ENCODE assay signal across 21 cellular contexts in genomic region chr3:52178537-52178936, GRCh38. TPM values are rescaled to one million over a fixed set of nuclear protein-coding genes. Genes with fewer than 3 reads are reported as not detected.
"Had no signal": no experiment of that assay in that cellular context is flagged by ENCODE, and none has a peak within 500 bp of the region (broad histone marks: within the 10 kb centered on the region; RNA-seq: fewer than 3 reads in every experiment).

No MANE protein-coding gene starts in this region.

- H3K4me3 ChIP-seq: coronary artery, dorsolateral prefrontal cortex, hepatocyte, mucosa of descending colon, stomach had no signal

- H3K4me3 Mint-ChIP-seq: naive thymus-derived CD8-positive, alpha-beta T cell had no signal

- H3K27me3 ChIP-seq: dorsolateral prefrontal cortex, hepatocyte, neutrophil, stomach had no signal

- H3K9me3 Mint-ChIP-seq: naive thymus-derived CD8-positive, alpha-beta T cell had no signal

- H3K27ac ChIP-seq: coronary artery, dorsolateral prefrontal cortex, hepatocyte, neutrophil had no signal

- H3K36me3 ChIP-seq: neutrophil, stomach had no signal

- DNase-seq: dorsolateral prefrontal cortex; effector CD8-positive, alpha-beta T cell; foreskin melanocyte; head of caudate nucleus; kidney; left cardiac atrium; left ventricle myocardium superior; mucosa of descending colon; small intestine; stimulated activated CD4-positive, alpha-beta T cell treated with anti-CD3 and anti-CD28 coated beads, Interleukin-2, amount 100 ng/mL, for 48 hours; stomach; substantia nigra; trophoblast cell had no signal

- FAIRE-seq: kidney, small intestine had no signal

- H2AFZ ChIP-seq: hepatocyte had no signal

- H3K79me2 ChIP-seq: hepatocyte had no signal

- ATAC-seq: left ventricle myocardium superior; mucosa of descending colon; naive thymus-derived CD8-positive, alpha-beta T cell had no signal

- H3K36me3 Mint-ChIP-seq: naive thymus-derived CD8-positive, alpha-beta T cell had no signal

- H3K4me2 ChIP-seq: hepatocyte had no signal

- H3K9me3 ChIP-seq: mucosa of descending colon, neutrophil, stomach had no signal

- H3K27me3 Mint-ChIP-seq: naive thymus-derived CD8-positive, alpha-beta T cell had no signal

RNA-seq across cellular contexts. Expression of gene TLR9, which starts 46.9 kb away (rescaled TPM):
- total RNA-seq: hepatocyte, lung microvascular endothelial cell, osteocyte, pulmonary artery endothelial cell, stomach had no signal
- polyA plus RNA-seq: hepatocyte; naive thymus-derived CD8-positive, alpha-beta T cell; neural cell had no signal
